12 cellular contexts compared by ENCODE assay signal in genomic region chr18:62018034-62018760, GRCh38.
DNase-seq lines count a peak whose midpoint lies in the region; ATAC-seq and TF ChIP-seq lines count a peak whose summit lies in the region.
"Had no signal": no experiment of that assay in that cellular context is flagged by ENCODE, and none has a peak within 500 bp of the region (broad histone marks: within the 10 kb centered on the region; RNA-seq: fewer than 3 reads in every experiment).

No MANE protein-coding gene starts in this region.

- TF ChIP-seq POLR2A in lower leg skin (IDR thresholded peaks at IDR 0.05): no peak

- H3K36me3 ChIP-seq in thoracic aorta: no peaks in the 10 kb centered on the region
- H3K36me3 ChIP-seq in PC-3 (ENCODE audit: low read depth, low read length): no peaks in the 10 kb centered on the region

- ATAC-seq in thoracic aorta (ENCODE audit: insufficient number of reproducible peaks, low FRiP score, low read depth) (peak; percentile 70), PC-3 (no peak), GM21360 (IDR thresholded peaks at IDR 0.05; ENCODE audit: unreplicated experiment) (no peak), GM18909 (IDR thresholded peaks at IDR 0.05; ENCODE audit: poor library complexity, unreplicated experiment) (no peak)

- H3K9ac ChIP-seq in PC-3 (ENCODE audit: low read length): no peak overlapping the region

- H3K79me2 ChIP-seq in PC-3 (ENCODE audit: low read length): no peaks in the 10 kb centered on the region

- BruUV-seq in PC-3 (replicated peaks; lab: Mats Ljungman, UMichigan): no TSS peak

- H3K4me1 ChIP-seq in thoracic aorta (ENCODE audit: control insufficient read depth in 1 of 2, low read depth in 2 of 2) (peaks cover 12 to 22% of the 10 kb centered on the region in 2 donors), PC-3 (ENCODE audit: insufficient read depth, low read length) (no peaks in the 10 kb centered on the region)

- POLR2A ChIA-PET in PC-3 (lab: Charles Lee; ENCODE audit: unreplicated experiment): no interaction called here

- no peaks in the 10 kb centered on the region for H3K9me2 ChIP-seq in PC-3 (replicated peaks; ENCODE audit: low read length)

- CTCF ChIA-PET in PC-3 (lab: Charles Lee): no interaction called here

- WGBS in lower leg skin, 2 donors: 56% methylated on average over 9 of the region's 9 CpGs

- intact Hi-C loops in lower leg skin (cut with DNase I; ENCODE audit: low total_unique reads) (no loop called here), PC-3 (cut with micrococcal nuclease) (no loop called here)

- DNase-seq in HFF-Myc (ENCODE audit: extremely low read depth, low read depth) (peak; percentile 95), dedifferentiated amniotic fluid mesenchymal stem cell (ENCODE audit: extremely low spot score) (peak; percentile 98), lower leg skin (ENCODE audit: low spot score in 2 of 2) (peak; percentile 21 to 87), thoracic aorta (ENCODE audit: low spot score) (no peak), PC-3 (no peak), NCI-H1048 (lab: John Stamatoyannopoulos, UW) (no peak)
- DNase-seq: activated CD4-positive, CD25-positive, alpha-beta regulatory T cell treated with anti-CD3 and anti-CD28 coated beads, Interleukin-2, amount 50 U/mL, for 72 hours; DMS153; NCI-H1694; stimulated activated CD4-positive, alpha-beta T cell treated with anti-CD3 and anti-CD28 coated beads, Interleukin-2, amount 100 ng/mL, for 48 hours had no signal

- no peaks in the 10 kb centered on the region for H4K20me1 ChIP-seq in PC-3 (ENCODE audit: low read length)

- H3F3A ChIP-seq in PC-3 (ENCODE audit: low read length, unreplicated experiment): no peaks in the 10 kb centered on the region

- no peak for TF ChIP-seq CTCF in HFF-Myc (IDR thresholded peaks at IDR 0.05; ENCODE audit: low read depth, low read length, missing control alignments)
- no peak for TF ChIP-seq CTCF in lower leg skin (IDR thresholded peaks at IDR 0.05)
- no peak for TF ChIP-seq CTCF in thoracic aorta (IDR thresholded peaks at IDR 0.05)
- no peak for TF ChIP-seq CTCF in PC-3 (conservative IDR thresholded peaks at IDR 0.05; ENCODE audit: low read depth, low read length)

- no peak overlapping the region for H2AFZ ChIP-seq in PC-3 (ENCODE audit: low read length)

- H3K9me3 ChIP-seq in thoracic aorta (no peaks in the 10 kb centered on the region), PC-3 (ENCODE audit: low read length) (peaks cover 5% of the 10 kb centered on the region)

- no peak overlapping the region for H3K4me2 ChIP-seq in PC-3 (ENCODE audit: low read length)

- H3K27ac ChIP-seq in thoracic aorta: peak overlapping the region; percentile 63 to 72
- H3K27ac ChIP-seq in PC-3 (ENCODE audit: low read length): no peak overlapping the region

- peak overlapping the region; percentile 29 for H3K4me3 ChIP-seq in HFF-Myc (replicated peaks; ENCODE audit: low read depth, low read length)
- no peak overlapping the region for H3K4me3 ChIP-seq in lower leg skin (ENCODE audit: low read depth, poor library complexity, severe bottlenecking)
- no peak overlapping the region for H3K4me3 ChIP-seq in thoracic aorta
- H3K4me3 ChIP-seq in PC-3 (ENCODE audit: low read length): no peak overlapping the region

- H3K27me3 ChIP-seq in thoracic aorta (replicated peaks; ENCODE audit: insufficient read depth) (no peaks in the 10 kb centered on the region), PC-3 (ENCODE audit: low read length) (no peaks in the 10 kb centered on the region)

Comparison
In these comparisons a context has a peak if more than half of its experiments do, and no peak if none do; other contexts are left out.
1. DNase-seq: peak in HFF-Myc (single experiment), dedifferentiated amniotic fluid mesenchymal stem cell (single experiment) and lower leg skin (2 of 2); none in thoracic aorta (single experiment), PC-3 (single experiment) and NCI-H1048 (single experiment).